In the genomic region with DNA sequence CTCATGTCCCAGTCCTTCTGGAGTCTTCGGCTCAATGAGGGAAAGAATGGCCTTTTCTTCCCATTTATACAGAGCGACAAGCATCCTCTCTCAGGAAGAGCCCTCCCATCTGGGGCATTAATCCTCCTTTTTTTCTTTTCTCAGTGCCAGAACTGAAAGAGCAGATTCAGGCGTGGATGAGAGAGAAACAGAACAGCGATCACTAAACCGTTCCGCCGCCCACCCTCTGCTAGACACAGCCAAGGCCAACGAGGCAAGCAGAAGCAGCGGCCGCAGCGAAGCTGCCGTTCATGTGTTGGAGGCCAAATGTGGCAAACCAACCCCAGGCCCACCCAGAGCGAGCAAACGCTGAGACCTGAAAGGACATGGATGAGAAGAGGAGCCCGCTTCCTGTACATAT, we compare ENCODE assay signal across 23 cellular contexts. TPM values are rescaled to one million over a fixed set of nuclear protein-coding genes. Genes with fewer than 3 reads are reported as not detected.
DNase-seq lines count a peak whose midpoint lies in the region; ATAC-seq, FAIRE-seq and TF ChIP-seq lines count a peak whose summit lies in the region.
"Had no signal": no experiment of that assay in that cellular context is flagged by ENCODE, and none has a peak within 500 bp of the region (broad histone marks: within the 10 kb centered on the region; RNA-seq: fewer than 3 reads in every experiment).

No MANE protein-coding gene starts in this region.

- no peak overlapping the region for H3K4me2 ChIP-seq in astrocyte (ENCODE audit: low read length)
- no peak overlapping the region for H3K4me2 ChIP-seq in neural cell (ENCODE audit: low read length)

- H3K9me2 ChIP-seq in neural cell (ENCODE audit: insufficient read depth, low read length), result no peaks in the 10 kb centered on the region

- no peaks in the 10 kb centered on the region for H3F3A ChIP-seq in neural cell (ENCODE audit: insufficient read depth, low read length, poor library complexity, severe bottlenecking)

- TF ChIP-seq EP300 in neural cell (conservative IDR thresholded peaks at IDR 0.05; ENCODE audit: poor library complexity, severe bottlenecking), result no peak

- H3K4me1 ChIP-seq in astrocyte (ENCODE audit: insufficient read depth, low read length), result peaks cover 7% of the 10 kb centered on the region
- H3K4me1 ChIP-seq: right lobe of liver, tibial artery had no signal

- DNase-seq in astrocyte (ENCODE audit: low read depth) (no peak), head of caudate nucleus (peak; percentile 19 to 76 (median 48))
- DNase-seq in activated effector memory CD4-positive, alpha-beta T cell treated with anti-CD3 and anti-CD28 coated beads, Interleukin-2, amount 50 U/mL, for 16 hours, result no peak
- DNase-seq: activated CD4-positive, alpha-beta T cell treated with anti-CD3 and anti-CD28 coated beads for 4 hours; aorta; Calu3; HCEC 1CT; IMR-90; kidney glomerular epithelial cell; NCI-H1436; NCI-H2171; NCI-H526 treated with DMSO at 0.1 percent for 48 hours; right lobe of liver; stimulated activated CD4-positive, alpha-beta T cell treated with anti-CD3 and anti-CD28 coated beads, Interleukin-15, amount 100 ng/mL, for 24 hours; SW 1271; tibial artery had no signal

- H3K9me3 Mint-ChIP-seq in astrocyte (ENCODE audit: unreplicated experiment), result no peaks in the 10 kb centered on the region

- H3K36me3 Mint-ChIP-seq in astrocyte (ENCODE audit: low read depth, unreplicated experiment), result peaks cover 23% of the 10 kb centered on the region

- H3K36me3 ChIP-seq in astrocyte (ENCODE audit: insufficient read depth, low read length), result peaks cover 21% of the 10 kb centered on the region
- H3K36me3 ChIP-seq in neural cell (ENCODE audit: insufficient read depth, low read length), result peaks cover 9% of the 10 kb centered on the region

- H3K9ac ChIP-seq in astrocyte (ENCODE audit: low read length), result no peak overlapping the region
- peak overlapping the region; percentile 49 for H3K9ac ChIP-seq in neural cell (ENCODE audit: low read length)

- no peaks in the 10 kb centered on the region for H3K27me3 ChIP-seq in astrocyte (ENCODE audit: insufficient read depth, low read length)
- H3K27me3 ChIP-seq in neural cell (ENCODE audit: insufficient read depth, low read depth, low read length), result no peaks in the 10 kb centered on the region
- H3K27me3 ChIP-seq: right lobe of liver, tibial artery had no signal

- no peaks in the 10 kb centered on the region for H4K20me1 ChIP-seq in astrocyte (ENCODE audit: insufficient read depth, low read length)
- no peaks in the 10 kb centered on the region for H4K20me1 ChIP-seq in neural cell (ENCODE audit: insufficient read depth)

- H3K27me3 Mint-ChIP-seq in astrocyte (ENCODE audit: low read depth, unreplicated experiment), result no peaks in the 10 kb centered on the region
- H3K27me3 Mint-ChIP-seq: B cell had no signal

- peak overlapping the region; percentile 27 for H3K27ac Mint-ChIP-seq in astrocyte (ENCODE audit: unreplicated experiment)
- H3K27ac Mint-ChIP-seq: B cell had no signal

- peaks cover 9% of the 10 kb centered on the region for H3K4me1 Mint-ChIP-seq in astrocyte (ENCODE audit: low read depth, unreplicated experiment)
- H3K4me1 Mint-ChIP-seq: B cell had no signal

- intact Hi-C loops in head of caudate nucleus (cut with DNase I), result no loop called here

- H3K4me3 ChIP-seq in astrocyte (ENCODE audit: insufficient read depth, low read depth, low read length), result no peak overlapping the region
- peak overlapping the region; percentile 43 for H3K4me3 ChIP-seq in neural cell (ENCODE audit: low read length)
- H3K4me3 ChIP-seq: right lobe of liver, tibial artery had no signal

- no peak overlapping the region for H3K4me3 Mint-ChIP-seq in astrocyte (ENCODE audit: unreplicated experiment)
- H3K4me3 Mint-ChIP-seq: B cell had no signal

- TF ChIP-seq CTCF in astrocyte (IDR thresholded peaks at IDR 0.05; ENCODE audit: insufficient read depth, low read depth, low read length), result no peak
- no peak for TF ChIP-seq CTCF in neural cell (IDR thresholded peaks at IDR 0.05; ENCODE audit: poor library complexity, severe bottlenecking)

- no peaks in the 10 kb centered on the region for H3K9me3 ChIP-seq in astrocyte (ENCODE audit: insufficient read depth, low read depth, low read length)
- H3K9me3 ChIP-seq in neural cell (ENCODE audit: low read length), result peaks cover 7% of the 10 kb centered on the region
- H3K9me3 ChIP-seq: right lobe of liver, tibial artery had no signal

- H2AFZ ChIP-seq in astrocyte (ENCODE audit: low read depth, low read length), result no peak overlapping the region
- no peak overlapping the region for H2AFZ ChIP-seq in neural cell (ENCODE audit: low read depth, low read length)

- ATAC-seq in GM21447 (IDR thresholded peaks at IDR 0.05; ENCODE audit: unreplicated experiment), result no peak
- no peak for ATAC-seq in HG03354 (IDR thresholded peaks at IDR 0.05; ENCODE audit: poor library complexity, severe bottlenecking, unreplicated experiment)
- ATAC-seq: right lobe of liver had no signal

- no peak for TF ChIP-seq RAD21 in neural cell (conservative IDR thresholded peaks at IDR 0.05)

- no peak for FAIRE-seq in astrocyte (lab: Jason Lieb, UNC)
- FAIRE-seq: endometrium, TTC549 had no signal

- H3K27ac ChIP-seq in astrocyte (ENCODE audit: low read depth, low read length), result no peak overlapping the region
- H3K27ac ChIP-seq in neural cell (ENCODE audit: low read length), result peak overlapping the region; percentile 44
- H3K27ac ChIP-seq in temporal lobe (ENCODE audit: low read depth, low read length), result peak overlapping the region; percentile 94
- H3K27ac ChIP-seq: right lobe of liver, tibial artery had no signal

- H3K79me2 ChIP-seq in astrocyte (ENCODE audit: insufficient read depth, low read length), result no peaks in the 10 kb centered on the region
- H3K79me2 ChIP-seq in neural cell (replicated peaks; ENCODE audit: insufficient read depth, low read length), result no peaks in the 10 kb centered on the region

TF ChIP-seq in neural cell, 6 proteins besides CTCF, POLR2A, EP300 and RAD21:
- TF ChIP-seq SMC3 (conservative IDR thresholded peaks at IDR 0.05; ENCODE audit: poor library complexity) (no peak), POLR2AphosphoS5 (IDR thresholded peaks at IDR 0.05) (no peak), TAF1 (IDR thresholded peaks at IDR 0.05; ENCODE audit: low read depth) (no peak), EZH2 (IDR thresholded peaks at IDR 0.05; ENCODE audit: borderline replicate concordance, insufficient read depth, low read length, poor library complexity, severe bottlenecking) (no peak), MXI1 (conservative IDR thresholded peaks at IDR 0.05; ENCODE audit: poor library complexity, severe bottlenecking) (no peak)
- TF ChIP-seq, protein P1, sequence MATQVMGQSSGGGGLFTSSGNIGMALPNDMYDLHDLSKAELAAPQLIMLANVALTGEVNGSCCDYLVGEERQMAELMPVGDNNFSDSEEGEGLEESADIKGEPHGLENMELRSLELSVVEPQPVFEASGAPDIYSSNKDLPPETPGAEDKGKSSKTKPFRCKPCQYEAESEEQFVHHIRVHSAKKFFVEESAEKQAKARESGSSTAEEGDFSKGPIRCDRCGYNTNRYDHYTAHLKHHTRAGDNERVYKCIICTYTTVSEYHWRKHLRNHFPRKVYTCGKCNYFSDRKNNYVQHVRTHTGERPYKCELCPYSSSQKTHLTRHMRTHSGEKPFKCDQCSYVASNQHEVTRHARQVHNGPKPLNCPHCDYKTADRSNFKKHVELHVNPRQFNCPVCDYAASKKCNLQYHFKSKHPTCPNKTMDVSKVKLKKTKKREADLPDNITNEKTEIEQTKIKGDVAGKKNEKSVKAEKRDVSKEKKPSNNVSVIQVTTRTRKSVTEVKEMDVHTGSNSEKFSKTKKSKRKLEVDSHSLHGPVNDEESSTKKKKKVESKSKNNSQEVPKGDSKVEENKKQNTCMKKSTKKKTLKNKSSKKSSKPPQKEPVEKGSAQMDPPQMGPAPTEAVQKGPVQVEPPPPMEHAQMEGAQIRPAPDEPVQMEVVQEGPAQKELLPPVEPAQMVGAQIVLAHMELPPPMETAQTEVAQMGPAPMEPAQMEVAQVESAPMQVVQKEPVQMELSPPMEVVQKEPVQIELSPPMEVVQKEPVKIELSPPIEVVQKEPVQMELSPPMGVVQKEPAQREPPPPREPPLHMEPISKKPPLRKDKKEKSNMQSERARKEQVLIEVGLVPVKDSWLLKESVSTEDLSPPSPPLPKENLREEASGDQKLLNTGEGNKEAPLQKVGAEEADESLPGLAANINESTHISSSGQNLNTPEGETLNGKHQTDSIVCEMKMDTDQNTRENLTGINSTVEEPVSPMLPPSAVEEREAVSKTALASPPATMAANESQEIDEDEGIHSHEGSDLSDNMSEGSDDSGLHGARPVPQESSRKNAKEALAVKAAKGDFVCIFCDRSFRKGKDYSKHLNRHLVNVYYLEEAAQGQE (IDR thresholded peaks at IDR 0.05; ENCODE audit: borderline replicate concordance), result no peak

RNA-seq across cellular contexts. Expression of a gene that starts 30.6 kb away (rescaled TPM):
- total RNA-seq in astrocyte (74.6 and 75.9 TPM in 2 replicates), temporal lobe (255 TPM)
- polyA plus RNA-seq in neural cell, result 76.4 and 83.1 TPM in 2 replicates
- polyA minus RNA-seq in neural cell, result 241 and 299 TPM in 2 replicates

Comparison
In these comparisons a context has a peak if more than half of its experiments do, and no peak if none do; other contexts are left out.
1. DNase-seq: peak in head of caudate nucleus (42 of 42); none in astrocyte (single experiment) and activated effector memory CD4-positive, alpha-beta T cell treated with anti-CD3 and anti-CD28 coated beads, Interleukin-2, amount 50 U/mL, for 16 hours (single experiment).